ENCODE assay signal across 10 cellular contexts in the genomic region with DNA sequence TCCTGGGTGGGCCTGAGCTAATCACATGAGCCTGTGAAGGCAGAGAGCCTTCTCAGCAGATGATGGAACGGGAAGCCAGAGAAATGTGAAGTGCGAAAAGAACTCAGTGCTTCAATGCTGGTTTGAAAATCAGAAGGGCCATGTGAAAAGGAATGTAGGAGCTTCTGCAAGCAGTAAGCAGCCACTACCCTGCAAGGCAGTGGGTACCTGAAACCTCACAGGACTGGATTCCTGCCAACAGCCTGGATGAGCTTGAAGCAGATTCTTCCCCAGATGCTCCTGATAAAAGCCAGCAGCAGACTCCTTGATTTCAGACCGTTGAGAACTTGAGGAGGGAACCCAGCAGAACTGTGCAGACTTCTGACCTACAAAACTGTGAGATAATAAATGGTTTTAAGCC.
DNase-seq lines count a peak whose midpoint lies in the region; ATAC-seq and TF ChIP-seq lines count a peak whose summit lies in the region.
"Had no signal": no experiment of that assay in that cellular context is flagged by ENCODE, and none has a peak within 500 bp of the region (broad histone marks: within the 10 kb centered on the region; RNA-seq: fewer than 3 reads in every experiment).

No MANE protein-coding gene starts in this region.

- H3K4me2 ChIP-seq in parathyroid adenoma (ENCODE audit: low read length), result peak overlapping the region; percentile 31

- H3K9me3 ChIP-seq in ascending aorta, result no peaks in the 10 kb centered on the region
- no peaks in the 10 kb centered on the region for H3K9me3 ChIP-seq in parathyroid adenoma (ENCODE audit: control insufficient read depth, low read length)

- TF ChIP-seq CTCF in ascending aorta (IDR thresholded peaks at IDR 0.05) (no peak), parathyroid adenoma (IDR thresholded peaks at IDR 0.05) (no peak)

- H3K27me3 ChIP-seq in ascending aorta (no peaks in the 10 kb centered on the region), parathyroid adenoma (ENCODE audit: control insufficient read depth, insufficient read depth, low read length) (no peaks in the 10 kb centered on the region)

- intact Hi-C loops in ascending aorta (cut with DNase I), result no loop called here

- H3K4me1 ChIP-seq in ascending aorta (peaks cover 16 to 60% of the 10 kb centered on the region in 2 donors), parathyroid adenoma (peaks cover 16% of the 10 kb centered on the region)

- H3K27ac ChIP-seq in ascending aorta (peak overlapping the region; percentile 36 to 79), parathyroid adenoma (peak overlapping the region; percentile 68)

- DNase-seq in DMS79 (lab: John Stamatoyannopoulos, UW), result peak; percentile 81
- DNase-seq in Jurkat, Clone E6-1 (ENCODE audit: low read depth, low spot score), result peak; percentile 20
- DNase-seq in ascending aorta (ENCODE audit: low spot score in 2 of 2), result no peak
- DNase-seq in GF-D8 (lab: John Stamatoyannopoulos, UW), result no peak
- DNase-seq in NCI-H1417 treated with DMSO at 0.1 percent for 48 hours (lab: John Stamatoyannopoulos, UW), result no peak
- DNase-seq in SW 1271 (lab: John Stamatoyannopoulos, UW), result no peak
- DNase-seq: activated CD4-positive, alpha-beta T cell treated with anti-CD3 and anti-CD28 coated beads for 1 hour; NCI-H146 had no signal

- H3K79me2 ChIP-seq in parathyroid adenoma, result no peaks in the 10 kb centered on the region

- no peak overlapping the region for H3K4me3 ChIP-seq in Jurkat, Clone E6-1 (ENCODE audit: low read length)
- H3K4me3 ChIP-seq in ascending aorta (peak overlapping the region in 1 of 2 donors; percentile 45), parathyroid adenoma (ENCODE audit: low read depth, low read length) (no peak overlapping the region)

- ATAC-seq in HG02678 (IDR thresholded peaks at IDR 0.05; ENCODE audit: unreplicated experiment), result no peak

- no peak overlapping the region for H2AFZ ChIP-seq in parathyroid adenoma

- H3K9ac ChIP-seq in parathyroid adenoma, result no peak overlapping the region

- H3K36me3 ChIP-seq in ascending aorta, result peaks cover 0 to 14% of the 10 kb centered on the region in 2 donors
- H3K36me3 ChIP-seq in parathyroid adenoma (ENCODE audit: control insufficient read depth, insufficient read depth, low read length), result no peaks in the 10 kb centered on the region

Comparison
In these comparisons a context has a peak if more than half of its experiments do, and no peak if none do; other contexts are left out.
1. DNase-seq: peak in DMS79 (single experiment) and Jurkat, Clone E6-1 (single experiment); none in ascending aorta (0 of 2), GF-D8 (single experiment), NCI-H1417 treated with DMSO at 0.1 percent for 48 hours (single experiment) and SW 1271 (0 of 2).